In the genomic region with DNA sequence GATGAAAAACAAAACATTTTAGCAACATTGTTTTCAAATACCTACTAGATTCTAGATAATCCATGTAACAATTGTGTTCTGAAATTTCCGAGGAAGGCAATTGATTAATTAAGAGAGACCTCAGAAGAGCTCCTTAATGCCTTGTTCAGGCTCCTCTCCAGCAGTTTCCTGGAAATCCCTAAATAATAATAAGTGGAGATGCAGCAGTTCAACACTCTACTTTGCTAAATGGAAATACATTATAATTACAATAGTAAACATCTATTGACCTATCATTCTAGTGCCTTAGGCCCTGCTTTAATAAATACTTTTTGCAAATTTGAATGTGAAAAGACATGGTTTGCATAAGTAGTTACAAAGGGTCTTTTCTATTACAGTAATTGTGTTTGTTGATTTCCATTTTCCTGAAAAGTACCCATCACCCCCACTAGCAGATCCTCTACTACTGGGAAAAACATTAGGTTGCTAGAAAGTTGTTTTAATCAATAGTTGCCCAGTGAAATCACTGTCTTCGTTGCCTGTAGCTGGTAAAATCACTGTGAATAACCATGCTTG, we compare ENCODE assay signal across 29 cellular contexts.
"Had no signal": no experiment of that assay in that cellular context is flagged by ENCODE, and none has a peak within 500 bp of the region (broad histone marks: within the 10 kb centered on the region; RNA-seq: fewer than 3 reads in every experiment).

No MANE protein-coding gene starts in this region.

- H3K27ac ChIP-seq: brain microvascular endothelial cell, cardiac muscle cell, KMS-11, Peyer's patch, WERI-Rb-1 had no signal

- H3K36me3 ChIP-seq: brain microvascular endothelial cell, cardiac muscle cell, Peyer's patch, WERI-Rb-1 had no signal

- H3K36me3 Mint-ChIP-seq: activated naive CD8-positive, alpha-beta T cell treated with anti-CD3 and anti-CD28 coated beads for 36 hours had no signal

- H3K9me3 ChIP-seq: Peyer's patch had no signal

- ATAC-seq: activated CD8-positive, alpha-beta T cell treated with anti-CD3 and anti-CD28 coated beads for 36 hours; activated T-cell treated with anti-CD3 and anti-CD28 coated beads, Interleukin-2, amount 50 U/mL, for 72 hours; activated T-helper 17 cell treated with anti-CD3 and anti-CD28 coated beads, Interleukin-2, amount 50 U/mL, for 72 hours; PC-3; Right ventricle myocardium inferior had no signal

- DNase-seq: activated CD4-positive, alpha-beta T cell treated with anti-CD3 and anti-CD28 coated beads, Interleukin-2, amount 10 ng/mL, durations not matched to agents 24 days and 14 days; activated CD4-positive, alpha-beta T cell treated with anti-CD3 and anti-CD28 coated beads, Interleukin-2, amount 50 U/mL, for 4 hours; activated CD8-positive, alpha-beta T cell treated with anti-CD3 and anti-CD28 coated beads for 36 hours; activated effector memory CD4-positive, alpha-beta T cell treated with anti-CD3 and anti-CD28 coated beads, Interleukin-2, amount 50 U/mL, for 16 hours; activated naive CD4-positive, alpha-beta T cell; activated naive CD4-positive, alpha-beta T cell treated with anti-CD3 and anti-CD28 coated beads, Interleukin-2, amount 50 U/mL, for 16 hours; activated naive CD8-positive, alpha-beta T cell treated with anti-CD3 and anti-CD28 coated beads for 36 hours; activated T-cell treated with anti-CD3 and anti-CD28 coated beads, Interleukin-2, amount 50 U/mL, for 1 hour; activated T-cell treated with anti-CD3 and anti-CD28 coated beads, Interleukin-2, amount 50 U/mL, for 72 hours; amniotic stem cell; aorta; brain microvascular endothelial cell; MM.1S; NCI-H1105; NCI-H1417 treated with DMSO at 0.1 percent for 48 hours; NCI-H2029; NCI-H345; NCI-H524 treated with DMSO at 0.1 percent for 48 hours; PC-3; Peyer's patch; RPMI8226; SW 1271; T1000; WERI-Rb-1 had no signal

- H3K27me3 ChIP-seq: brain microvascular endothelial cell, cardiac muscle cell, Peyer's patch had no signal

- H3K9ac ChIP-seq: KMS-11 had no signal

- H3K9me3 Mint-ChIP-seq: activated CD4-positive, alpha-beta T cell treated with anti-CD3 and anti-CD28 coated beads, Interleukin-2, amount 10 ng/mL, durations not matched to agents 24 days and 14 days; activated CD8-positive, alpha-beta T cell treated with anti-CD3 and anti-CD28 coated beads for 36 hours; activated naive CD8-positive, alpha-beta T cell treated with anti-CD3 and anti-CD28 coated beads for 36 hours; activated T-cell treated with anti-CD3 and anti-CD28 coated beads, Interleukin-2, amount 50 U/mL, for 72 hours; activated T-helper 17 cell treated with anti-CD3 and anti-CD28 coated beads, Interleukin-2, amount 50 U/mL, for 72 hours; central memory CD8-positive, alpha-beta T cell had no signal

- H3K27ac Mint-ChIP-seq: activated CD4-positive, alpha-beta T cell treated with anti-CD3 and anti-CD28 coated beads, Interleukin-2, amount 10 ng/mL, durations not matched to agents 24 days and 14 days; activated CD8-positive, alpha-beta T cell treated with anti-CD3 and anti-CD28 coated beads for 36 hours; activated naive CD8-positive, alpha-beta T cell treated with anti-CD3 and anti-CD28 coated beads for 36 hours; activated T-cell treated with anti-CD3 and anti-CD28 coated beads, Interleukin-2, amount 50 U/mL, for 72 hours; activated T-helper 17 cell treated with anti-CD3 and anti-CD28 coated beads, Interleukin-2, amount 50 U/mL, for 72 hours had no signal

- H3K4me2 ChIP-seq: KMS-11 had no signal

- H3K4me1 Mint-ChIP-seq: activated CD4-positive, alpha-beta T cell treated with anti-CD3 and anti-CD28 coated beads, Interleukin-2, amount 10 ng/mL, durations not matched to agents 24 days and 14 days; activated naive CD8-positive, alpha-beta T cell treated with anti-CD3 and anti-CD28 coated beads for 36 hours; activated T-helper 17 cell treated with anti-CD3 and anti-CD28 coated beads, Interleukin-2, amount 50 U/mL, for 72 hours; central memory CD8-positive, alpha-beta T cell had no signal

- H3K4me3 ChIP-seq: cardiac muscle cell, Peyer's patch had no signal

- H3K4me1 ChIP-seq: Peyer's patch had no signal

- H3K4me3 Mint-ChIP-seq: activated CD4-positive, alpha-beta T cell treated with anti-CD3 and anti-CD28 coated beads, Interleukin-2, amount 10 ng/mL, durations not matched to agents 24 days and 14 days; activated CD8-positive, alpha-beta T cell treated with anti-CD3 and anti-CD28 coated beads for 36 hours; activated naive CD8-positive, alpha-beta T cell treated with anti-CD3 and anti-CD28 coated beads for 36 hours; activated T-cell treated with anti-CD3 and anti-CD28 coated beads, Interleukin-2, amount 50 U/mL, for 72 hours; activated T-helper 17 cell treated with anti-CD3 and anti-CD28 coated beads, Interleukin-2, amount 50 U/mL, for 72 hours; central memory CD8-positive, alpha-beta T cell had no signal
